In the genomic region with DNA sequence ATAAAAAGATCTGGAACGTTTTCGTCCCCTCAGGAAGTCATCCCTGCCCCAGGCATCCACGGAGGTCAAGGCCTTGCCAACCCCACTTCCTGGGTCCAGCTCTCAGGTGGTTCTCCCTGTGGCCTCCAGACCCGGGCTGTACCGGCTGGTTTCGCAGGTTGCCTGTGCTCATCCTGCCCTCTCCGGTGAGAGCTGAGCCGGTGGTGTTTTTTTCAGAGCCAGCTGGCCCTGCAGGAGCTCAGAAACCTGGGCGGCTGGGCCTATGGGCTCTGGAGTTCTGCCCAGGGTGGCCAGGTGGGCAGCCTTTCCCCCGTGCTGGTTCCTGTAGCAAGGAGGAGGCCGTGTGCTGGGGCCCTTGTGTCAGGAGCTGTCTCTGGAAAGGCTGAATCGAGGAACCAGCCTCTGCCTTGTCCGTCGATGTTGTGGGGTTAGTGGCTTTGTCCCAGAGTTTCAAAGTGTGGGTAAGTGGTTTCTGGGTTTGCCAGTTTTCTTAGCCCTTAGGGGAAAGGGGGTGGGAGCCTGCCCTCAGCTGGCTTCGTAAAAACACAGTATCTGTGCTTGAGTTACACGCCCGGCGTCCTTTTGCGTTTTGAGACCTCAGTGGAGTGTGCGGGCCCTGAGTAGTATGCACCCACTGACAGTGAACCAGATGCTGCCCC, we compare ENCODE assay signal across 20 cellular contexts. TPM values are rescaled to one million over a fixed set of nuclear protein-coding genes. Genes with fewer than 3 reads are reported as not detected.
DNase-seq lines count a peak whose midpoint lies in the region; ATAC-seq, FAIRE-seq and TF ChIP-seq lines count a peak whose summit lies in the region.
"Had no signal": no experiment of that assay in that cellular context is flagged by ENCODE, and none has a peak within 500 bp of the region (broad histone marks: within the 10 kb centered on the region; RNA-seq: fewer than 3 reads in every experiment).

No MANE protein-coding gene starts in this region.

- peaks cover 21% of the 10 kb centered on the region for H3K4me1 Mint-ChIP-seq in endodermal cell
- peaks cover 51% of the 10 kb centered on the region for H3K4me1 Mint-ChIP-seq in CD8-positive, alpha-beta T cell (ENCODE audit: low read depth)

- H3K9me3 ChIP-seq in HepG2 (ENCODE audit: low read length) (no peaks in the 10 kb centered on the region), right lobe of liver (no peaks in the 10 kb centered on the region), endodermal cell (ENCODE audit: control insufficient read depth, low read length) (no peaks in the 10 kb centered on the region)
- H3K9me3 ChIP-seq in CD8-positive, alpha-beta T cell (ENCODE audit: low read length) = no peaks in the 10 kb centered on the region
- H3K9me3 ChIP-seq: Caco-2 had no signal

- no peaks in the 10 kb centered on the region for H3K27me3 Mint-ChIP-seq in endodermal cell (ENCODE audit: insufficient read depth)
- no peaks in the 10 kb centered on the region for H3K27me3 Mint-ChIP-seq in CD8-positive, alpha-beta T cell (ENCODE audit: low read depth)
- H3K27me3 Mint-ChIP-seq: CD8-positive, alpha-beta memory T cell had no signal

- H4K20me1 ChIP-seq in HepG2 (ENCODE audit: insufficient read depth, low read length) = peaks cover 72% of the 10 kb centered on the region

- peaks cover 34% of the 10 kb centered on the region for H3K36me3 Mint-ChIP-seq in endodermal cell (ENCODE audit: low read depth)
- H3K36me3 Mint-ChIP-seq in CD8-positive, alpha-beta T cell = peaks cover 36% of the 10 kb centered on the region

- H3K36me3 ChIP-seq in HepG2 (replicated peaks in 1 of 2; ENCODE audit: control insufficient read depth in 1 of 2, insufficient read depth in 2 of 2, low read length in 2 of 2) (peaks cover 8 to 36% of the 10 kb centered on the region in 2 experiments), right lobe of liver (no peaks in the 10 kb centered on the region), endodermal cell (ENCODE audit: control insufficient read depth, insufficient read depth, low read length) (peaks cover 25% of the 10 kb centered on the region)
- peaks cover 11% of the 10 kb centered on the region for H3K36me3 ChIP-seq in CD8-positive, alpha-beta T cell (ENCODE audit: insufficient read depth, low read length)

- no peak for FAIRE-seq in HepG2 (lab: Jason Lieb, UNC)
- FAIRE-seq: GM12878, GM18507 had no signal

- TF ChIP-seq POLR2A in HepG2 (IDR thresholded peaks at IDR 0.05; ENCODE audit: insufficient read depth in 1 of 2, low read depth in 2 of 2, low read length in 2 of 2) = no peak
- TF ChIP-seq POLR2A in right lobe of liver (IDR thresholded peaks at IDR 0.05) = no peak

- no peaks in the 10 kb centered on the region for H3K9me3 Mint-ChIP-seq in endodermal cell
- H3K9me3 Mint-ChIP-seq in CD8-positive, alpha-beta T cell = no peaks in the 10 kb centered on the region
- H3K9me3 Mint-ChIP-seq: GM23338, H9 had no signal

- TF ChIP-seq EP300 in HepG2 (IDR thresholded peaks at IDR 0.05; ENCODE audit: low read depth in 2 of 2, low read length in 2 of 2) (no peak), HepG2 (CRISPR knock-in tag; IDR thresholded peaks at IDR 0.05; ENCODE audit: borderline replicate concordance) (no peak)

- no peaks in the 10 kb centered on the region for H3K27me3 ChIP-seq in HepG2 (ENCODE audit: control insufficient read depth in 1 of 2, insufficient read depth in 2 of 2, low read length in 2 of 2)
- H3K27me3 ChIP-seq in right lobe of liver = no peaks in the 10 kb centered on the region
- H3K27me3 ChIP-seq in endodermal cell (ENCODE audit: control insufficient read depth, insufficient read depth, low read length, poor library complexity, severe bottlenecking) = no peaks in the 10 kb centered on the region
- H3K27me3 ChIP-seq in CD8-positive, alpha-beta T cell (ENCODE audit: insufficient read depth, low read length) = no peaks in the 10 kb centered on the region

- TF ChIP-seq RAD21 in HepG2 (CRISPR knock-in tag; IDR thresholded peaks at IDR 0.05) = no peak

- BruUV-seq in HepG2 (replicated peaks; lab: Mats Ljungman, UMichigan) = no TSS peak

- H3K9ac ChIP-seq in HepG2 (ENCODE audit: insufficient read depth, low read depth, low read length) (no peak overlapping the region), endodermal cell (ENCODE audit: extremely low read depth, low read length, poor library complexity, severe bottlenecking) (no peak overlapping the region)

- no peak overlapping the region for H3K4me3 Mint-ChIP-seq in endodermal cell
- no peak overlapping the region for H3K4me3 Mint-ChIP-seq in CD8-positive, alpha-beta T cell
- H3K4me3 Mint-ChIP-seq: CD14-positive monocyte; CD8-positive, alpha-beta memory T cell; GM23338 had no signal

- no peak overlapping the region for H3K27ac Mint-ChIP-seq in endodermal cell
- no peak overlapping the region for H3K27ac Mint-ChIP-seq in CD8-positive, alpha-beta T cell

- no peak for TF ChIP-seq CTCF in HepG2 (CRISPR knock-in tag; IDR thresholded peaks at IDR 0.05)
- TF ChIP-seq CTCF in right lobe of liver (IDR thresholded peaks at IDR 0.05) = no peak
- TF ChIP-seq CTCF in endodermal cell (conservative IDR thresholded peaks at IDR 0.05) = no peak
- no peak for TF ChIP-seq CTCF in CD8-positive, alpha-beta T cell (IDR thresholded peaks at IDR 0.05)

- no peak overlapping the region for H3K4me2 ChIP-seq in HepG2 (ENCODE audit: low read depth, low read length)
- H3K4me2 ChIP-seq: GM23338 had no signal

- H3K79me2 ChIP-seq in HepG2 (ENCODE audit: insufficient read depth, low read length) = peaks cover 94% of the 10 kb centered on the region

- H3K4me1 ChIP-seq in HepG2 (ENCODE audit: insufficient read depth, low read length) (peaks cover 13% of the 10 kb centered on the region), right lobe of liver (peaks cover 0 to 13% (median under 1%) of the 10 kb centered on the region in 4 donors), endodermal cell (ENCODE audit: control insufficient read depth, insufficient read depth, low read length) (peaks cover 6% of the 10 kb centered on the region)
- peaks cover 19% of the 10 kb centered on the region for H3K4me1 ChIP-seq in CD8-positive, alpha-beta T cell (ENCODE audit: insufficient read depth, low read length)
- H3K4me1 ChIP-seq: Caco-2 had no signal

- peak; percentile 3 for DNase-seq in NCI-H2171 treated with DMSO at 0.1 percent for 48 hours (lab: John Stamatoyannopoulos, UW)
- DNase-seq in NCI-H2171 (lab: John Stamatoyannopoulos, UW) = no peak
- DNase-seq in HepG2 (ENCODE audit: low spot score) = no peak
- no peak for DNase-seq in right lobe of liver
- DNase-seq in endodermal cell = peak; percentile 27
- DNase-seq in dermis blood vessel endothelial cell = no peak
- DNase-seq in CD8-positive, alpha-beta T cell = no peak
- DNase-seq: Caco-2, DMS53, H9 had no signal

- WGBS in HepG2 (ENCODE audit: low lambda C conversion rate) = 89% methylated on average over 15 of the region's 20 CpGs
- 82% methylated on average over 9 of the region's 20 CpGs for WGBS in right lobe of liver (ENCODE audit: insufficient coverage, low coverage, low lambda C conversion rate, missing lambda C conversion rate)
- 94% methylated on average over 12 to 20 of the region's 20 CpGs for whole genome bisulfite sequencing in endodermal cell (ENCODE audit: insufficient coverage in 1 of 2, insufficient read length in 1 of 2), 2 experiments

- ATAC-seq in HepG2 = no peak
- ATAC-seq in right lobe of liver = no peak
- no peak for ATAC-seq in GM18858 (IDR thresholded peaks at IDR 0.05; ENCODE audit: unreplicated experiment)
- ATAC-seq in CD8-positive, alpha-beta T cell = no peak
- ATAC-seq: GM12878, GM23338 had no signal

- no peak overlapping the region for H3K27ac ChIP-seq in HepG2 (ENCODE audit: extremely low read length, insufficient read depth, low read length)
- H3K27ac ChIP-seq in right lobe of liver = no peak overlapping the region
- H3K27ac ChIP-seq in endodermal cell (ENCODE audit: low read depth, low read length) = no peak overlapping the region
- no peak overlapping the region for H3K27ac ChIP-seq in CD8-positive, alpha-beta T cell (ENCODE audit: low read depth, low read length)
- H3K27ac ChIP-seq: 22Rv1 had no signal

- H2AFZ ChIP-seq in HepG2 (ENCODE audit: low read length) = no peak overlapping the region
- H2AFZ ChIP-seq: GM23338 had no signal

- POLR2A ChIA-PET in HepG2 (lab: Yijun Ruan, JAX) = no interaction called here
- POLR2A ChIA-PET in CD8-positive, alpha-beta T cell (lab: Charles Lee) = interaction anchor here (1.1 kb wide), 1 partner anchor 337 kb away, joined by 3 read pairs; a partner anchor contains a TSS

- in situ Hi-C loops in HepG2 (cut with HindIII; ENCODE audit: extremely low pct_ligation_motif_present, low pct_unique_long_range_greater_than_20kb) = no loop called here

- intact Hi-C loops in HepG2 (cut with micrococcal nuclease; ENCODE audit: unreplicated experiment) = no loop called here
- intact Hi-C loops in right lobe of liver (cut with DNase I) = no loop called here
- intact Hi-C loops in CD8-positive, alpha-beta T cell (cut with DNase I, micrococcal nuclease) = no loop called here

- H3K4me3 ChIP-seq in HepG2 (replicated peaks in 1 of 3; ENCODE audit: insufficient read depth in 1 of 3, low read depth in 2 of 3, low read length in 3 of 3) (no peak overlapping the region), right lobe of liver (no peak overlapping the region), endodermal cell (ENCODE audit: low read length) (no peak overlapping the region)
- H3K4me3 ChIP-seq in CD8-positive, alpha-beta T cell (ENCODE audit: low read depth, low read length) = no peak overlapping the region
- H3K4me3 ChIP-seq: GM12878, GM23338 had no signal

- CTCF ChIA-PET in HepG2 (lab: Yijun Ruan, JAX; ENCODE audit: low intra/inter-chr PET ratio, low total read pairs) = no interaction called here
- CTCF ChIA-PET in CD8-positive, alpha-beta T cell (lab: Charles Lee) = no interaction called here

RNA-seq across cellular contexts. Expression of a gene that starts 23.6 kb away (rescaled TPM):
- total RNA-seq in HepG2 (2016; rRNA removed; fragmentation: Illumina TruSeq; extraction: Trizol) (not detected in 2 replicates), right lobe of liver (not detected), endodermal cell (not detected), dermis blood vessel endothelial cell (not detected in 2 replicates)
- total RNA-seq in HepG2 (2016; cell fraction: cytosol; rRNA removed; fragmentation: Illumina TruSeq; extraction: Trizol; ENCODE audit: low read depth) = not detected in 2 replicates
- total RNA-seq in HepG2 (2016; cell fraction: insoluble cytoplasmic fraction; rRNA removed; fragmentation: Illumina TruSeq; extraction: Trizol) = not detected in 2 replicates
- total RNA-seq in HepG2 (2016; cell fraction: membrane; rRNA removed; fragmentation: Illumina TruSeq; extraction: Trizol) = not detected in 2 replicates
- not detected in 2 replicates for total RNA-seq in HepG2 (2016; cell fraction: nucleus; rRNA removed; fragmentation: Illumina TruSeq; extraction: Trizol)
- not detected in 2 replicates for polyA plus RNA-seq in HepG2 (2011; rRNA removed)
- polyA plus RNA-seq in HepG2 (2011; cell fraction: cytosol; rRNA removed) = not detected in 2 replicates
- polyA plus RNA-seq in HepG2 (2011; cell fraction: nucleus; rRNA removed) = not detected in 2 replicates
- not detected in 2 replicates for polyA plus RNA-seq in HepG2 (2012)
- polyA plus RNA-seq in HepG2 (2016; cell fraction: cytosol; fragmentation: Illumina TruSeq; extraction: Trizol; ENCODE audit: low read depth) = not detected in 2 replicates
- not detected in 2 replicates for polyA plus RNA-seq in HepG2 (2016; cell fraction: insoluble cytoplasmic fraction; fragmentation: Illumina TruSeq; extraction: Trizol; ENCODE audit: low read depth)
- polyA plus RNA-seq in HepG2 (2016; cell fraction: membrane; fragmentation: Illumina TruSeq; extraction: Trizol; ENCODE audit: low read depth) = not detected in 2 replicates
- polyA plus RNA-seq in HepG2 (2016; cell fraction: nucleus; fragmentation: Illumina TruSeq; extraction: Trizol; ENCODE audit: insufficient read depth, low read depth) = not detected in 2 replicates
- not detected in 2 replicates for polyA minus RNA-seq in HepG2 (2011; rRNA and poly(A)+ RNA removed; ENCODE audit: low replicate concordance)
- not detected in 2 replicates for polyA minus RNA-seq in HepG2 (2011; cell fraction: cytosol; rRNA and poly(A)+ RNA removed)
- polyA minus RNA-seq in HepG2 (2011; cell fraction: nucleus; rRNA and poly(A)+ RNA removed) = not detected in 2 replicates
- not detected for polyA plus RNA-seq in endodermal cell (2013, experiment 1 of 2)
- polyA plus RNA-seq in endodermal cell (2013, experiment 2 of 2) = not detected
- not detected for total RNA-seq in CD8-positive, alpha-beta T cell
- total RNA-seq: A673; Caco-2; CD8-positive, alpha-beta memory T cell; GM12878; GM23338; H9; HT1080 had no signal
- polyA plus RNA-seq: BJ; CD14-positive monocyte; CD8-positive, alpha-beta memory T cell; GM12878; GM23338 had no signal

RNA-seq across cellular contexts. Expression of a gene that starts 28.2 kb away (rescaled TPM):
- total RNA-seq in HepG2 (2016; rRNA removed; fragmentation: Illumina TruSeq; extraction: Trizol) (14.7 and 16.9 TPM in 2 replicates), right lobe of liver (10 to 100 TPM; 25.0 to 46.6 (median 30.8) TPM), endodermal cell (10 to 100 TPM; 54.5 to 61.8 TPM), dermis blood vessel endothelial cell (19.9 and 22.8 TPM in 2 replicates)
- total RNA-seq in HepG2 (2016; cell fraction: cytosol; rRNA removed; fragmentation: Illumina TruSeq; extraction: Trizol; ENCODE audit: low read depth) = 13.0 and 15.0 TPM in 2 replicates
- total RNA-seq in HepG2 (2016; cell fraction: insoluble cytoplasmic fraction; rRNA removed; fragmentation: Illumina TruSeq; extraction: Trizol) = 13.7 and 14.1 TPM in 2 replicates
- 21.1 and 21.2 TPM in 2 replicates for total RNA-seq in HepG2 (2016; cell fraction: membrane; rRNA removed; fragmentation: Illumina TruSeq; extraction: Trizol)
- 17.3 and 20.1 TPM in 2 replicates for total RNA-seq in HepG2 (2016; cell fraction: nucleus; rRNA removed; fragmentation: Illumina TruSeq; extraction: Trizol)
- 29.9 and 32.0 TPM in 2 replicates for polyA plus RNA-seq in HepG2 (2011; rRNA removed)
- polyA plus RNA-seq in HepG2 (2011; cell fraction: cytosol; rRNA removed) = 19.5 and 30.9 TPM in 2 replicates
- polyA plus RNA-seq in HepG2 (2011; cell fraction: nucleus; rRNA removed) = 47.2 and 62.5 TPM in 2 replicates
- 44.9 and 50.3 TPM in 2 replicates for polyA plus RNA-seq in HepG2 (2012)
- polyA plus RNA-seq in HepG2 (2016; cell fraction: cytosol; fragmentation: Illumina TruSeq; extraction: Trizol; ENCODE audit: low read depth) = 21.5 and 26.6 TPM in 2 replicates
- 42.7 and 56.8 TPM in 2 replicates for polyA plus RNA-seq in HepG2 (2016; cell fraction: insoluble cytoplasmic fraction; fragmentation: Illumina TruSeq; extraction: Trizol; ENCODE audit: low read depth)
- 47.4 and 51.4 TPM in 2 replicates for polyA plus RNA-seq in HepG2 (2016; cell fraction: membrane; fragmentation: Illumina TruSeq; extraction: Trizol; ENCODE audit: low read depth)
- polyA plus RNA-seq in HepG2 (2016; cell fraction: nucleus; fragmentation: Illumina TruSeq; extraction: Trizol; ENCODE audit: insufficient read depth, low read depth) = 68.2 and 80.3 TPM in 2 replicates
- 16.6 and 30.8 TPM in 2 replicates for polyA minus RNA-seq in HepG2 (2011; rRNA and poly(A)+ RNA removed; ENCODE audit: low replicate concordance)
- polyA minus RNA-seq in HepG2 (2011; cell fraction: cytosol; rRNA and poly(A)+ RNA removed) = 13.0 and 19.4 TPM in 2 replicates
- polyA minus RNA-seq in HepG2 (2011; cell fraction: nucleus; rRNA and poly(A)+ RNA removed) = 26.0 and 27.7 TPM in 2 replicates
- polyA plus RNA-seq in endodermal cell (2013, experiment 1 of 2) = 47.2 TPM
- polyA plus RNA-seq in endodermal cell (2013, experiment 2 of 2) = 44.7 TPM
- 10 to 100 TPM; 45.4 to 48.0 TPM for total RNA-seq in CD8-positive, alpha-beta T cell

RNA-seq across cellular contexts. Expression of a gene that starts 28.3 kb away (rescaled TPM):
- 2.4 and 3.8 TPM in 2 replicates for total RNA-seq in HepG2 (2016; rRNA removed; fragmentation: Illumina TruSeq; extraction: Trizol)
- total RNA-seq in HepG2 (2016; cell fraction: cytosol; rRNA removed; fragmentation: Illumina TruSeq; extraction: Trizol; ENCODE audit: low read depth) = 0.40 and 0.53 TPM in 2 replicates
- 2.5 and 3.4 TPM in 2 replicates for total RNA-seq in HepG2 (2016; cell fraction: insoluble cytoplasmic fraction; rRNA removed; fragmentation: Illumina TruSeq; extraction: Trizol)
- 1.6 and 1.7 TPM in 2 replicates for total RNA-seq in HepG2 (2016; cell fraction: membrane; rRNA removed; fragmentation: Illumina TruSeq; extraction: Trizol)
- 3.2 and 3.5 TPM in 2 replicates for total RNA-seq in HepG2 (2016; cell fraction: nucleus; rRNA removed; fragmentation: Illumina TruSeq; extraction: Trizol)
- polyA plus RNA-seq in HepG2 (2011; rRNA removed) = 1.2 and 1.3 TPM in 2 replicates
- polyA plus RNA-seq in HepG2 (2011; cell fraction: cytosol; rRNA removed) = 0.58 and 0.96 TPM in 2 replicates
- 1.4 and 1.8 TPM in 2 replicates for polyA plus RNA-seq in HepG2 (2011; cell fraction: nucleus; rRNA removed)
- polyA plus RNA-seq in HepG2 (2012) = 1.4 TPM in 2 replicates
- polyA plus RNA-seq in HepG2 (2016; cell fraction: cytosol; fragmentation: Illumina TruSeq; extraction: Trizol; ENCODE audit: low read depth) = 0.08 and 0.10 TPM in 2 replicates
- 2.1 and 2.4 TPM in 2 replicates for polyA plus RNA-seq in HepG2 (2016; cell fraction: insoluble cytoplasmic fraction; fragmentation: Illumina TruSeq; extraction: Trizol; ENCODE audit: low read depth)
- polyA plus RNA-seq in HepG2 (2016; cell fraction: membrane; fragmentation: Illumina TruSeq; extraction: Trizol; ENCODE audit: low read depth) = 0.49 and 0.58 TPM in 2 replicates
- polyA plus RNA-seq in HepG2 (2016; cell fraction: nucleus; fragmentation: Illumina TruSeq; extraction: Trizol; ENCODE audit: insufficient read depth, low read depth) = 3.1 and 3.4 TPM in 2 replicates
- polyA minus RNA-seq in HepG2 (2011; rRNA and poly(A)+ RNA removed; ENCODE audit: low replicate concordance) = 1.1 and 1.7 TPM in 2 replicates
- 1.2 and 1.8 TPM in 2 replicates for polyA minus RNA-seq in HepG2 (2011; cell fraction: cytosol; rRNA and poly(A)+ RNA removed)
- polyA minus RNA-seq in HepG2 (2011; cell fraction: nucleus; rRNA and poly(A)+ RNA removed) = 3.9 and 5.2 TPM in 2 replicates
- 1 to 10 TPM in 3 of 6 experiments, under 1 TPM in 3; 0.86 to 1.7 (median 1.1) TPM for total RNA-seq in right lobe of liver
- 1 to 10 TPM; 2.0 to 3.1 TPM for total RNA-seq in endodermal cell
- 2.4 TPM for polyA plus RNA-seq in endodermal cell (2013, experiment 1 of 2)
- 2.2 TPM for polyA plus RNA-seq in endodermal cell (2013, experiment 2 of 2)
- total RNA-seq in dermis blood vessel endothelial cell = 2.4 and 3.7 TPM in 2 replicates
- total RNA-seq in CD8-positive, alpha-beta T cell = 1 to 10 TPM; 4.5 to 4.6 TPM

RNA-seq across cellular contexts. Expression of a gene that starts 29.2 kb away (rescaled TPM):
- 19.5 and 25.9 TPM in 2 replicates for total RNA-seq in HepG2 (2016; rRNA removed; fragmentation: Illumina TruSeq; extraction: Trizol)
- total RNA-seq in HepG2 (2016; cell fraction: cytosol; rRNA removed; fragmentation: Illumina TruSeq; extraction: Trizol; ENCODE audit: low read depth) = 11.0 and 15.5 TPM in 2 replicates
- total RNA-seq in HepG2 (2016; cell fraction: insoluble cytoplasmic fraction; rRNA removed; fragmentation: Illumina TruSeq; extraction: Trizol) = 18.5 and 28.6 TPM in 2 replicates
- 6.7 and 9.0 TPM in 2 replicates for total RNA-seq in HepG2 (2016; cell fraction: membrane; rRNA removed; fragmentation: Illumina TruSeq; extraction: Trizol)
- 12.3 and 17.1 TPM in 2 replicates for total RNA-seq in HepG2 (2016; cell fraction: nucleus; rRNA removed; fragmentation: Illumina TruSeq; extraction: Trizol)
- polyA plus RNA-seq in HepG2 (2011; rRNA removed) = 3.5 and 6.0 TPM in 2 replicates
- polyA plus RNA-seq in HepG2 (2011; cell fraction: cytosol; rRNA removed) = 2.9 and 3.9 TPM in 2 replicates
- 1.9 and 4.4 TPM in 2 replicates for polyA plus RNA-seq in HepG2 (2011; cell fraction: nucleus; rRNA removed)
- polyA plus RNA-seq in HepG2 (2012) = 5.2 and 6.8 TPM in 2 replicates
- 3.4 and 3.8 TPM in 2 replicates for polyA plus RNA-seq in HepG2 (2016; cell fraction: cytosol; fragmentation: Illumina TruSeq; extraction: Trizol; ENCODE audit: low read depth)
- polyA plus RNA-seq in HepG2 (2016; cell fraction: insoluble cytoplasmic fraction; fragmentation: Illumina TruSeq; extraction: Trizol; ENCODE audit: low read depth) = 22.5 and 28.8 TPM in 2 replicates
- 5.0 and 5.3 TPM in 2 replicates for polyA plus RNA-seq in HepG2 (2016; cell fraction: membrane; fragmentation: Illumina TruSeq; extraction: Trizol; ENCODE audit: low read depth)
- 12.9 and 20.1 TPM in 2 replicates for polyA plus RNA-seq in HepG2 (2016; cell fraction: nucleus; fragmentation: Illumina TruSeq; extraction: Trizol; ENCODE audit: insufficient read depth, low read depth)
- 3.6 and 12.3 TPM in 2 replicates for polyA minus RNA-seq in HepG2 (2011; rRNA and poly(A)+ RNA removed; ENCODE audit: low replicate concordance)
- 5.9 and 8.1 TPM in 2 replicates for polyA minus RNA-seq in HepG2 (2011; cell fraction: cytosol; rRNA and poly(A)+ RNA removed)
- polyA minus RNA-seq in HepG2 (2011; cell fraction: nucleus; rRNA and poly(A)+ RNA removed) = 6.7 and 9.6 TPM in 2 replicates
- 1 to 10 TPM; 3.8 to 9.8 (median 6.6) TPM for total RNA-seq in right lobe of liver
- 10 to 100 TPM; 27.4 to 36.8 TPM for total RNA-seq in endodermal cell
- 34.2 TPM for polyA plus RNA-seq in endodermal cell (2013, experiment 1 of 2)
- polyA plus RNA-seq in endodermal cell (2013, experiment 2 of 2) = 22.5 TPM
- 12.1 and 17.3 TPM in 2 replicates for total RNA-seq in dermis blood vessel endothelial cell
- total RNA-seq in CD8-positive, alpha-beta T cell = 1 to 10 TPM; 5.6 to 6.0 TPM

Comparison
In these comparisons a context has a peak if more than half of its experiments do, and no peak if none do; other contexts are left out.
1. DNase-seq: peak in NCI-H2171 treated with DMSO at 0.1 percent for 48 hours (single experiment) and endodermal cell (single experiment); none in NCI-H2171 (single experiment), HepG2 (single experiment), right lobe of liver (0 of 3), dermis blood vessel endothelial cell (single experiment) and CD8-positive, alpha-beta T cell (0 of 7).